In the genomic region with DNA sequence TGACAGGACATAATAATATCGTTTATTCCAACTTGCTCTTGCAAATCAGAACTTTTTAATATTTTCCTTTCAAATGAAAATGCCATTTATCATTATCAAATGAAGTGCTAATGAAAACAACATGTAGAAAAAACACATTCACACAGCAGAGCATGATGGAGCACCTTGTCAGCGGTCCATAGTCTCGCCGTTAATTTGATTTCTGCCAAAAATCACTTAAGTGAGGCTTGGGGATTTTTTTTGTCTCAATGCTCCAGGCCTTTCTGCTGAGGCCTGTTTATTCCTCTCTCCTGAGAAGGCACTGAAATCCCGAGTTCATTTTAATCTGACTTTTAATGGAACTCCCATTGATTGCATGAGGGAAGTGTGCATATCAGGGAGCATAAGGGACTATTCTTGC, we compare ENCODE assay signal across 23 cellular contexts.
A peak's percentile ranks its signal among the peaks of the same experiment; 100 is the strongest.
DNase-seq lines count a peak whose midpoint lies in the region; ATAC-seq and TF ChIP-seq lines count a peak whose summit lies in the region.
"Had no signal": no experiment of that assay in that cellular context is flagged by ENCODE, and none has a peak within 500 bp of the region (broad histone marks: within the 10 kb centered on the region; RNA-seq: fewer than 3 reads in every experiment).

No MANE protein-coding gene starts in this region.

- H3K27me3 Mint-ChIP-seq in activated CD4-positive, alpha-beta T cell treated with anti-CD3 and anti-CD28 coated beads, Interleukin-2, amount 10 ng/mL, durations not matched to agents 24 days and 14 days, result no peaks in the 10 kb centered on the region
- H3K27me3 Mint-ChIP-seq: CD4-positive, alpha-beta memory T cell; CD4-positive, CD25-positive, alpha-beta regulatory T cell had no signal

- TF ChIP-seq RAD21 in SK-N-SH (IDR thresholded peaks at IDR 0.05; ENCODE audit: low read length), result peak; percentile 23; the same call in 1 of the 2 replicates

- H3K27ac Mint-ChIP-seq in activated CD4-positive, alpha-beta T cell treated with anti-CD3 and anti-CD28 coated beads, Interleukin-2, amount 10 ng/mL, durations not matched to agents 24 days and 14 days, result no peak overlapping the region
- H3K27ac Mint-ChIP-seq: CD14-positive monocyte; CD4-positive, alpha-beta memory T cell; CD4-positive, CD25-positive, alpha-beta regulatory T cell; CD8-positive, alpha-beta memory T cell had no signal

- no peaks in the 10 kb centered on the region for H3K36me3 ChIP-seq in SK-N-SH (replicated peaks in 1 of 2; ENCODE audit: control insufficient read depth in 1 of 2, insufficient read depth in 2 of 2, low read length in 1 of 2)
- H3K36me3 ChIP-seq in thyroid gland, result no peaks in the 10 kb centered on the region
- H3K36me3 ChIP-seq: BE2C, BLaER1 had no signal

- H3K4me1 ChIP-seq in SK-N-SH (ENCODE audit: control insufficient read depth in 1 of 2, insufficient read depth in 2 of 2, low read depth in 1 of 2, low read length in 1 of 2) (peaks cover 0 to 24% of the 10 kb centered on the region in 2 experiments; a peak in 2 of 4 replicates), thyroid gland (peaks cover 20 to 26% of the 10 kb centered on the region in 2 donors)
- H3K4me1 ChIP-seq: BE2C, BLaER1 had no signal

- H3K9me3 ChIP-seq in SK-N-SH (no peaks in the 10 kb centered on the region), thyroid gland (no peaks in the 10 kb centered on the region)
- H3K9me3 ChIP-seq: BE2C had no signal

- no peaks in the 10 kb centered on the region for H3K9me2 ChIP-seq in SK-N-SH

- CTCF ChIA-PET in SK-N-SH (lab: Yijun Ruan, JAX), result interaction anchor here (0.9 to 1.0 kb wide), 2 partner anchors 17 to 41 kb away, joined by 3 read pairs; no protein-coding TSS in a partner anchor

- DNase-seq in SK-N-SH (peak; percentile 55), left kidney (ENCODE audit: low read depth, low spot score) (peak; percentile 14), thyroid gland (peak; percentile 27 to 29)
- DNase-seq in stimulated activated CD4-positive, alpha-beta T cell treated with anti-CD3 and anti-CD28 coated beads, Interleukin-12 subunit alpha, Interleukin-12 subunit beta, amount 100 ng/mL, for 4 hours, result no peak
- DNase-seq in activated CD4-positive, alpha-beta T cell treated with anti-CD3 and anti-CD28 coated beads, Interleukin-2, amount 10 ng/mL, durations not matched to agents 24 days and 14 days, result no peak
- DNase-seq: 8988T; ACHN; BE2C; C1 segment of cervical spinal cord; CD4-positive, alpha-beta memory T cell; CD4-positive, CD25-positive, alpha-beta regulatory T cell; CD8-positive, alpha-beta memory T cell; COR-L47; DMS 273 treated with DMSO at 0.1 percent for 48 hours; DMS153; DMS79; DND-41; EL; GDM1 had no signal

- 8% methylated on average over 5 of the region's 5 CpGs for WGBS in SK-N-SH (ENCODE audit: low lambda C conversion rate)
- 22 to 25% methylated on average over 5 of the region's 5 CpGs for WGBS in thyroid gland, 2 donors

- TF ChIP-seq CTCF in SK-N-SH (IDR thresholded peaks at IDR 0.05), result no peak
- no peak for TF ChIP-seq CTCF in thyroid gland (IDR thresholded peaks at IDR 0.05)

- no peak overlapping the region for H3K4me3 Mint-ChIP-seq in activated CD4-positive, alpha-beta T cell treated with anti-CD3 and anti-CD28 coated beads, Interleukin-2, amount 10 ng/mL, durations not matched to agents 24 days and 14 days
- H3K4me3 Mint-ChIP-seq: CD14-positive monocyte; CD4-positive, alpha-beta memory T cell; CD4-positive, CD25-positive, alpha-beta regulatory T cell; CD8-positive, alpha-beta memory T cell had no signal

- no peaks in the 10 kb centered on the region for H3K36me3 Mint-ChIP-seq in activated CD4-positive, alpha-beta T cell treated with anti-CD3 and anti-CD28 coated beads, Interleukin-2, amount 10 ng/mL, durations not matched to agents 24 days and 14 days (ENCODE audit: low read depth)
- H3K36me3 Mint-ChIP-seq: CD4-positive, alpha-beta memory T cell; CD4-positive, CD25-positive, alpha-beta regulatory T cell; CD8-positive, alpha-beta memory T cell had no signal

- no peaks in the 10 kb centered on the region for H3K4me1 Mint-ChIP-seq in activated CD4-positive, alpha-beta T cell treated with anti-CD3 and anti-CD28 coated beads, Interleukin-2, amount 10 ng/mL, durations not matched to agents 24 days and 14 days
- H3K4me1 Mint-ChIP-seq: CD14-positive monocyte; CD4-positive, alpha-beta memory T cell; CD4-positive, CD25-positive, alpha-beta regulatory T cell; CD8-positive, alpha-beta memory T cell had no signal

- no peak overlapping the region for H2AFZ ChIP-seq in SK-N-SH (ENCODE audit: low read depth)

- no peak for ATAC-seq in GM18498 (IDR thresholded peaks at IDR 0.05; ENCODE audit: unreplicated experiment)
- ATAC-seq: GM12878 had no signal

- H3K79me2 ChIP-seq in SK-N-SH (ENCODE audit: insufficient read depth), result no peaks in the 10 kb centered on the region

- H3K27ac ChIP-seq in SK-N-SH (ENCODE audit: low read depth in 2 of 2, low read length in 1 of 2), result peak overlapping the region in 1 of 2 experiments; percentile 92; a peak in 2 of 4 replicates
- peak overlapping the region in 2 of 3 donors; percentile 64 for H3K27ac ChIP-seq in thyroid gland
- H3K27ac ChIP-seq: BLaER1 had no signal

- peaks cover 4% of the 10 kb centered on the region for H3K9me3 Mint-ChIP-seq in activated CD4-positive, alpha-beta T cell treated with anti-CD3 and anti-CD28 coated beads, Interleukin-2, amount 10 ng/mL, durations not matched to agents 24 days and 14 days

- H3K9ac ChIP-seq in SK-N-SH, result no peak overlapping the region
- H3K9ac ChIP-seq: BLaER1 had no signal

- H3K27me3 ChIP-seq in SK-N-SH (ENCODE audit: insufficient read depth) (no peaks in the 10 kb centered on the region), thyroid gland (no peaks in the 10 kb centered on the region)
- H3K27me3 ChIP-seq: BE2C, BLaER1 had no signal

- POLR2A ChIA-PET in SK-N-SH (lab: Yijun Ruan, JAX), result no interaction called here

- H3K4me3 ChIP-seq in SK-N-SH (ENCODE audit: low read depth in 2 of 2, low read length in 1 of 2) (no peak overlapping the region), thyroid gland (replicated peaks in 1 of 3) (no peak overlapping the region)
- H3K4me3 ChIP-seq: BLaER1, GM12878 had no signal

- peak in 1 of 2 experiments; percentile 82; a peak in 2 of 4 replicates for TF ChIP-seq EP300 in SK-N-SH (IDR thresholded peaks at IDR 0.05; ENCODE audit: borderline replicate concordance in 1 of 2, low read depth in 1 of 2, low read length in 1 of 2)

- intact Hi-C loops in thyroid gland (cut with DNase I), result no loop called here
- intact Hi-C loops in activated CD4-positive, alpha-beta T cell treated with anti-CD3 and anti-CD28 coated beads, Interleukin-2, amount 10 ng/mL, durations not matched to agents 24 days and 14 days (cut with micrococcal nuclease), result no loop called here

- TF ChIP-seq POLR2A in thyroid gland (IDR thresholded peaks at IDR 0.05), result no peak

- no peaks in the 10 kb centered on the region for H4K20me1 ChIP-seq in SK-N-SH (ENCODE audit: insufficient read depth)
- H4K20me1 ChIP-seq: BLaER1 had no signal

- H3F3A ChIP-seq in SK-N-SH (replicated peaks; ENCODE audit: insufficient read depth), result no peaks in the 10 kb centered on the region

- no peak overlapping the region for H3K4me2 ChIP-seq in SK-N-SH
- H3K4me2 ChIP-seq: BLaER1 had no signal

TF ChIP-seq in SK-N-SH, 30 proteins besides CTCF, POLR2A, EP300 and RAD21:
- TF ChIP-seq TAF1 (IDR thresholded peaks at IDR 0.05; ENCODE audit: borderline replicate concordance, low read depth, low read length), result no peak
- TF ChIP-seq GATA2 (CRISPR knock-in tag; IDR thresholded peaks at IDR 0.05), result peak; percentile 35; the same call in 1 of the 2 replicates
- TF ChIP-seq GABPA (IDR thresholded peaks at IDR 0.05; ENCODE audit: low read depth), result no peak
- TF ChIP-seq CHD2 (IDR thresholded peaks at IDR 0.05; ENCODE audit: low read length, partially characterized antibody), result peak; percentile 44
- TF ChIP-seq TCF12 (IDR thresholded peaks at IDR 0.05), result 0 out of 2 replicates have a peak, but pooled peaks have one; percentile 10
- peak; percentile 93 for TF ChIP-seq RCOR1 (IDR thresholded peaks at IDR 0.05; ENCODE audit: low read length)
- no peak for TF ChIP-seq SMC3 (IDR thresholded peaks at IDR 0.05; ENCODE audit: low read depth, low read length)
- peak; percentile 16; the same call in 1 of the 2 replicates for TF ChIP-seq FOXJ3 (CRISPR knock-in tag; IDR thresholded peaks at IDR 0.05)

Comparison
In these comparisons a context has a peak if more than half of its experiments do, and no peak if none do; other contexts are left out.
1. DNase-seq: peak in SK-N-SH (single experiment), left kidney (single experiment) and thyroid gland (2 of 2); none in stimulated activated CD4-positive, alpha-beta T cell treated with anti-CD3 and anti-CD28 coated beads, Interleukin-12 subunit alpha, Interleukin-12 subunit beta, amount 100 ng/mL, for 4 hours (single experiment) and activated CD4-positive, alpha-beta T cell treated with anti-CD3 and anti-CD28 coated beads, Interleukin-2, amount 10 ng/mL, durations not matched to agents 24 days and 14 days (single experiment).